8 cellular contexts compared by ENCODE assay signal in genomic region chr20:17614176-17614811, GRCh38. TPM values are rescaled to one million over a fixed set of nuclear protein-coding genes. Genes with fewer than 3 reads are reported as not detected.
DNase-seq lines count a peak whose midpoint lies in the region; ATAC-seq and TF ChIP-seq lines count a peak whose summit lies in the region.
"Had no signal": no experiment of that assay in that cellular context is flagged by ENCODE, and none has a peak within 500 bp of the region (broad histone marks: within the 10 kb centered on the region; RNA-seq: fewer than 3 reads in every experiment).

No MANE protein-coding gene starts in this region.

- H3K4me1 Mint-ChIP-seq in GM23338, result peaks cover 4% of the 10 kb centered on the region

- no peaks in the 10 kb centered on the region for H4K20me1 ChIP-seq in GM23338 (replicated peaks; ENCODE audit: insufficient read depth)

- no peak overlapping the region for H2AFZ ChIP-seq in GM23338

- intact Hi-C loops in heart right ventricle (cut with DNase I), result loop anchor here in 8 of 10 donors (2.0 to 10.0 kb wide), 5 partner anchors 42 to 109 kb away; partner anchors contain the start of gene DSTN (in 3 of the 8)

- H3K27ac ChIP-seq in GM23338 (ENCODE audit: low read depth), result no peak overlapping the region
- H3K27ac ChIP-seq in heart right ventricle, result peak overlapping the region in 9 of 10 donors; percentile 11 to 62 (median 41)

- H3K9me3 ChIP-seq in heart right ventricle, result no peaks in the 10 kb centered on the region

- no peaks in the 10 kb centered on the region for H3K9me3 Mint-ChIP-seq in GM23338

- no peak overlapping the region; the same call in 1 of the 2 replicates for H3K27ac Mint-ChIP-seq in GM23338

- ATAC-seq in GM23338 (no peak), heart right ventricle (peak; percentile 44 to 72 (median 60)), GM21825 (IDR thresholded peaks at IDR 0.05; ENCODE audit: unreplicated experiment) (no peak)
- ATAC-seq: HCT116 had no signal

- H3K79me2 ChIP-seq in GM23338 (replicated peaks; ENCODE audit: insufficient read depth), result no peaks in the 10 kb centered on the region

- H3K36me3 Mint-ChIP-seq in GM23338 (ENCODE audit: low read depth), result peaks cover 31% of the 10 kb centered on the region

- no peaks in the 10 kb centered on the region for H3K27me3 ChIP-seq in GM23338 (ENCODE audit: insufficient read depth)
- no peaks in the 10 kb centered on the region for H3K27me3 ChIP-seq in heart right ventricle

- H3K36me3 ChIP-seq in GM23338 (ENCODE audit: insufficient read depth), result 0 out of 2 replicates have a peak, but pooled peaks cover 8% of the 10 kb centered on the region
- H3K36me3 ChIP-seq in heart right ventricle, result peaks cover 0 to 81% (median 11%) of the 10 kb centered on the region in 9 donors

- 34 to 45% methylated on average over 20 of the region's 20 CpGs for WGBS in heart right ventricle, 2 donors

- peak; percentile 29 for DNase-seq in GM23338 (ENCODE audit: low spot score)
- peak; percentile 41 for DNase-seq in SW480 (ENCODE audit: low spot score)
- DNase-seq in heart right ventricle, result peak; percentile 83 to 86
- DNase-seq in stimulated activated CD8-positive, alpha-beta memory T cell treated with anti-CD3 and anti-CD28 coated beads, Interleukin-4, amount 100 ng/mL, for 48 hours, result peak; percentile 19
- no peak for DNase-seq in NCI-H2029 treated with DMSO at 0.1 percent for 48 hours (lab: John Stamatoyannopoulos, UW)
- no peak for DNase-seq in stimulated activated CD4-positive, alpha-beta T cell treated with anti-CD3 and anti-CD28 coated beads, Interleukin-2, amount 100 ng/mL, for 48 hours

- H3K9me2 ChIP-seq in GM23338 (ENCODE audit: insufficient read depth), result no peaks in the 10 kb centered on the region

- H3K4me3 Mint-ChIP-seq in GM23338, result no peak overlapping the region

- H3F3A ChIP-seq in GM23338 (replicated peaks; ENCODE audit: low read depth), result 0 out of 2 replicates have a peak, but pooled peaks cover 3% of the 10 kb centered on the region

- H3K4me3 ChIP-seq in GM23338, result no peak overlapping the region
- H3K4me3 ChIP-seq in heart right ventricle, result peak overlapping the region in 1 of 10 donors; percentile 6

- peaks cover 16% of the 10 kb centered on the region for H3K27me3 Mint-ChIP-seq in GM23338 (ENCODE audit: insufficient read depth, low read depth, poor library complexity)

- H3K4me1 ChIP-seq in GM23338 (ENCODE audit: insufficient read depth) (peaks cover 3% of the 10 kb centered on the region; the same call in 1 of the 2 replicates), heart right ventricle (peaks cover 32 to 75% (median 53%) of the 10 kb centered on the region in 9 donors)

- H3K4me2 ChIP-seq in GM23338, result no peak overlapping the region

- TF ChIP-seq CTCF in GM23338 (conservative IDR thresholded peaks at IDR 0.05; ENCODE audit: low read depth in 2 of 2) (no peak), heart right ventricle (IDR thresholded peaks at IDR 0.05) (no peak)

TF ChIP-seq in GM23338, 12 proteins besides CTCF, POLR2A, EP300 and RAD21 (continues in another document):
- TF ChIP-seq ZNF114 (CRISPR knock-in tag; IDR thresholded peaks at IDR 0.05) (no peak), ETS1 (IDR thresholded peaks at IDR 0.05) (no peak), POLR2AphosphoS5 (IDR thresholded peaks at IDR 0.05; ENCODE audit: low read depth) (no peak), JUNB (IDR thresholded peaks at IDR 0.05; ENCODE audit: unreplicated experiment) (no peak), ZNF462 (CRISPR knock-in tag; IDR thresholded peaks at IDR 0.05) (no peak), NANOG (IDR thresholded peaks at IDR 0.05; ENCODE audit: borderline replicate concordance) (no peak), EZH2 (IDR thresholded peaks at IDR 0.05; ENCODE audit: low read depth, unreplicated experiment) (no peak), ZNF331 (CRISPR knock-in tag; IDR thresholded peaks at IDR 0.05; ENCODE audit: low read depth) (no peak)

RNA-seq across cellular contexts. Expression of gene DSTN, which starts 44.4 kb away (rescaled TPM):
- total RNA-seq in GM23338 (2014; rRNA removed; shearing (Covaris generic)), result 145 and 162 TPM in 2 replicates
- 456 and 459 TPM in 2 replicates for polyA plus RNA-seq in GM23338 (2016; fragmentation: Nextera tagmentation; extraction: Ambion mirVana)
- total RNA-seq in heart right ventricle, result 100 to 1,000 TPM; 353 to 802 (median 569) TPM
- polyA plus RNA-seq in heart right ventricle, result 100 to 1,000 TPM; 261 to 538 TPM

Comparison
In these comparisons a context has a peak if more than half of its experiments do, and no peak if none do; other contexts are left out.
1. ATAC-seq: peak in heart right ventricle (8 of 8); none in GM23338 (single experiment) and GM21825 (single experiment).
2. DNase-seq: peak in GM23338 (single experiment), SW480 (single experiment), heart right ventricle (2 of 2) and stimulated activated CD8-positive, alpha-beta memory T cell treated with anti-CD3 and anti-CD28 coated beads, Interleukin-4, amount 100 ng/mL, for 48 hours (single experiment); none in NCI-H2029 treated with DMSO at 0.1 percent for 48 hours (single experiment) and stimulated activated CD4-positive, alpha-beta T cell treated with anti-CD3 and anti-CD28 coated beads, Interleukin-2, amount 100 ng/mL, for 48 hours (0 of 2).